ENCODE assay signal across 10 cellular contexts in genomic region chr7:102466097-102466496, GRCh38. TPM values are rescaled to one million over a fixed set of nuclear protein-coding genes. Genes with fewer than 3 reads are reported as not detected.
A peak's percentile ranks its signal among the peaks of the same experiment; 100 is the strongest.
DNase-seq lines count a peak whose midpoint lies in the region; ATAC-seq, FAIRE-seq and TF ChIP-seq lines count a peak whose summit lies in the region.
"Had no signal": no experiment of that assay in that cellular context is flagged by ENCODE, and none has a peak within 500 bp of the region (broad histone marks: within the 10 kb centered on the region; RNA-seq: fewer than 3 reads in every experiment).

No MANE protein-coding gene starts in this region.

- CTCF ChIA-PET in GM12878 (lab: Yijun Ruan, JAX), result interaction anchor here (0.6 to 7.0 kb wide), 11 partner anchors 10 to 914 kb away, joined by 3 to 94 read pairs (median 8); partner anchors contain the start of gene PRKRIP1

- H3K4me1 ChIP-seq in GM12878 (ENCODE audit: control insufficient read depth, insufficient read depth, low read length) (peaks cover 15% of the 10 kb centered on the region), muscle layer of duodenum (ENCODE audit: control insufficient read depth in 1 of 2, insufficient read depth in 2 of 2, low read length in 2 of 2) (peaks cover 6 to 24% of the 10 kb centered on the region in 2 donors), upper lobe of left lung (peaks cover 12 to 40% (median 18%) of the 10 kb centered on the region in 4 donors)

- intact Hi-C loops in GM12878 (cut with micrococcal nuclease; ENCODE audit: unreplicated experiment), result loop anchor here (5.0 kb wide), 1 partner anchor 179 kb away; the partner anchor contains the start of gene SH2B2

- RAD21 ChIA-PET in GM12878 (lab: Charles Lee; ENCODE audit: unreplicated experiment), result interaction anchor here (0.6 to 2.2 kb wide), 10 partner anchors 9 to 423 kb away, joined by 3 to 9 read pairs (median 4); partner anchors contain the start of gene ORAI2

- ATAC-seq in GM12878 (no peak), upper lobe of left lung (ENCODE audit: low FRiP score in 2 of 2) (no peak), GM21723 (IDR thresholded peaks at IDR 0.05; ENCODE audit: unreplicated experiment) (no peak)

- in situ Hi-C loops in GM12878 (cut with MboI), result no loop called here

- H4K20me1 ChIP-seq in GM12878 (ENCODE audit: control insufficient read depth, insufficient read depth), result no peaks in the 10 kb centered on the region

- H3K36me3 ChIP-seq in GM12878 (ENCODE audit: control insufficient read depth in 2 of 2, insufficient read depth in 2 of 2, low read length in 1 of 2) (peaks cover 0 to 10% of the 10 kb centered on the region in 2 experiments; a peak in 3 of 4 replicates), muscle layer of duodenum (ENCODE audit: control insufficient read depth in 1 of 2, insufficient read depth in 2 of 2, low read length in 2 of 2) (peaks cover 0 to 13% of the 10 kb centered on the region in 2 donors), upper lobe of left lung (peaks cover 0 to 31% (median 12%) of the 10 kb centered on the region in 4 donors)

- no peak for FAIRE-seq in GM12878 (lab: Jason Lieb, UNC)

- WGBS in GM12878 (ENCODE audit: insufficient coverage, insufficient replicate concordance, low lambda C conversion rate, missing lambda C conversion rate), result 67% methylated on average over 7 of the region's 7 CpGs
- 92 to 94% methylated on average over 7 of the region's 7 CpGs for WGBS in upper lobe of left lung, 2 donors

- TF ChIP-seq CTCF in AG10803 (conservative IDR thresholded peaks at IDR 0.05; ENCODE audit: low read length) (no peak), HFF-Myc (IDR thresholded peaks at IDR 0.05; ENCODE audit: low read depth, low read length, missing control alignments) (no peak), GM12878 (IDR thresholded peaks at IDR 0.05 in 2 of 3, conservative IDR thresholded peaks at IDR 0.05 in 1 of 3; ENCODE audit: control insufficient read depth in 2 of 3, extremely low read depth in 1 of 3, insufficient read depth in 1 of 3, low read depth in 3 of 3, low read length in 3 of 3) (no peak), upper lobe of left lung (IDR thresholded peaks at IDR 0.05) (no peak)

- H3K27me3 ChIP-seq in GM12878 (replicated peaks in 1 of 2; ENCODE audit: control insufficient read depth in 2 of 2, insufficient read depth in 2 of 2, low read length in 1 of 2) (no peaks in the 10 kb centered on the region), muscle layer of duodenum (ENCODE audit: low read depth, low read length) (no peaks in the 10 kb centered on the region), upper lobe of left lung (no peaks in the 10 kb centered on the region)

- no peak for DNase-seq in AG10803 (ENCODE audit: low read depth)
- no peak for DNase-seq in HFF-Myc (ENCODE audit: extremely low read depth, low read depth)
- no peak for DNase-seq in GM12878 (ENCODE audit: low read depth, low spot score)
- no peak for DNase-seq in upper lobe of left lung
- no peak for DNase-seq in hypothalamus (lab: John Stamatoyannopoulos, UW)
- no peak for DNase-seq in NK-92 treated with Interleukin-12 subunit alpha and Interleukin-12 subunit beta, amount 100 ng/mL, for 24 hours (lab: John Stamatoyannopoulos, UW)
- DNase-seq: GF-D8 had no signal

- peak overlapping the region; percentile 92 for H3K4me2 ChIP-seq in GM12878 (ENCODE audit: control insufficient read depth, insufficient read depth)

- no peak overlapping the region for H2AFZ ChIP-seq in GM12878 (ENCODE audit: control insufficient read depth, low read depth, low read length)

- H3K27ac ChIP-seq in GM12878 (ENCODE audit: control insufficient read depth, insufficient read depth), result no peak overlapping the region
- H3K27ac ChIP-seq in muscle layer of duodenum (ENCODE audit: low read length), result no peak overlapping the region
- H3K27ac ChIP-seq in upper lobe of left lung, result no peak overlapping the region
- H3K27ac ChIP-seq: epithelial cell of prostate had no signal

- H3K9ac ChIP-seq in GM12878 (ENCODE audit: control insufficient read depth, insufficient read depth, low read length), result no peak overlapping the region

- H3K4me3 ChIP-seq in AG10803 (ENCODE audit: low read length) (peak overlapping the region; percentile 99), HFF-Myc (replicated peaks; ENCODE audit: low read depth, low read length) (peak overlapping the region; percentile 100), GM12878 (peak overlapping the region; percentile 93), muscle layer of duodenum (ENCODE audit: low read depth in 1 of 2, low read length in 2 of 2) (peak overlapping the region; percentile 82 to 100), upper lobe of left lung (peak overlapping the region in 2 of 4 donors; percentile 78 to 92)

- SMC1A ChIA-PET in GM12878 (lab: Charles Lee; ENCODE audit: uncharacterized antibody, unreplicated experiment), result interaction anchor here (0.7 to 3.7 kb wide), 12 partner anchors 25 to 177 kb away, joined by 3 to 32 read pairs (median 4); partner anchors contain the start of gene PRKRIP1

- TF ChIP-seq EP300 in GM12878 (IDR thresholded peaks at IDR 0.05; ENCODE audit: borderline replicate concordance in 1 of 2, control insufficient read depth in 1 of 2, low read depth in 2 of 2, low read length in 2 of 2) (no peak), upper lobe of left lung (IDR thresholded peaks at IDR 0.05) (no peak)

- no peak for TF ChIP-seq RAD21 in GM12878 (IDR thresholded peaks at IDR 0.05; ENCODE audit: insufficient read depth, low read depth, low read length)

- BruUV-seq in GM12878 (replicated peaks; lab: Mats Ljungman, UMichigan), result no TSS peak

- TF ChIP-seq POLR2A in GM12878 (IDR thresholded peaks at IDR 0.05; ENCODE audit: low read depth, low read length) (no peak), upper lobe of left lung (IDR thresholded peaks at IDR 0.05) (no peak)

- H3K9me3 ChIP-seq in GM12878 (replicated peaks; ENCODE audit: control insufficient read depth, insufficient read depth, low read length) (no peaks in the 10 kb centered on the region), muscle layer of duodenum (ENCODE audit: control insufficient read depth in 1 of 2, low read length in 2 of 2) (no peaks in the 10 kb centered on the region), upper lobe of left lung (no peaks in the 10 kb centered on the region)

- peaks cover 33% of the 10 kb centered on the region for H3K79me2 ChIP-seq in GM12878 (ENCODE audit: control insufficient read depth, insufficient read depth, low read length)

- POLR2A ChIA-PET in GM12878 (lab: Charles Lee), result interaction anchor here (0.5 to 2.4 kb wide), 9 partner anchors 16 to 417 kb away, joined by 3 to 9 read pairs (median 5); no protein-coding TSS in a partner anchor

RNA-seq across cellular contexts. Expression of gene LRWD1, which starts 1.3 kb away (rescaled TPM):
- 14.5 and 20.6 TPM in 2 replicates for total RNA-seq in GM12878 (2013; cell fraction: nucleolus; rRNA removed)
- total RNA-seq in GM12878 (2014; rRNA removed) (22.1 and 26.3 TPM in 2 replicates), GM12878 (2014; rRNA removed; fragmentation: Illumina TruSeq; extraction: Trizol) (21.5 and 26.0 TPM in 2 replicates), GM12878 (2021) (52.3 and 53.3 TPM in 2 replicates), upper lobe of left lung (10 to 100 TPM; 13.2 to 33.8 (median 31.6) TPM)
- 7.6 TPM for polyA plus RNA-seq in GM12878 (2011; ENCODE audit: low read depth)
- polyA plus RNA-seq in GM12878 (2011; rRNA removed) (10.3 and 22.4 TPM in 2 replicates), GM12878 (2014; fragmentation: Illumina TruSeq; extraction: Trizol) (6.1 and 18.2 TPM in 2 replicates), GM12878 (2014; fragmentation: Nextera tagmentation; extraction: Ambion mirVana) (1 to 10 TPM in 1 of 2 experiments, under 1 TPM in 1; 0.40 to 2.0 TPM), GM12878 (2014; rRNA removed) (64.4 and 72.4 TPM in 2 replicates), GM12878 (2016; fragmentation: Nextera tagmentation; extraction: Ambion mirVana) (10 to 100 TPM; 54.8 to 57.1 TPM)
- polyA plus RNA-seq in GM12878 (2011; cell fraction: cytosol; rRNA removed), result 31.1 and 46.1 TPM in 2 replicates
- 48.4 and 79.5 TPM in 2 replicates for polyA plus RNA-seq in GM12878 (2011; cell fraction: nucleus; rRNA removed)
- polyA plus RNA-seq in GM12878 (2012), result 14.6 and 16.7 TPM in 2 replicates
- 18.4 and 27.2 TPM in 2 replicates for polyA minus RNA-seq in GM12878 (2011; rRNA and poly(A)+ RNA removed)
- polyA minus RNA-seq in GM12878 (2011; cell fraction: cytosol; rRNA and poly(A)+ RNA removed), result 13.2 and 19.0 TPM in 2 replicates
- polyA minus RNA-seq in GM12878 (2011; cell fraction: nucleus; rRNA and poly(A)+ RNA removed), result 14.1 and 29.3 TPM in 2 replicates

RNA-seq across cellular contexts. Expression of gene ALKBH4, which starts 1.4 kb away (rescaled TPM):
- total RNA-seq in GM12878 (2013; cell fraction: nucleolus; rRNA removed), result 7.4 and 13.0 TPM in 2 replicates
- total RNA-seq in GM12878 (2014; rRNA removed) (14.6 and 16.9 TPM in 2 replicates), GM12878 (2014; rRNA removed; fragmentation: Illumina TruSeq; extraction: Trizol) (5.6 and 6.1 TPM in 2 replicates), GM12878 (2021) (11.9 and 14.8 TPM in 2 replicates), upper lobe of left lung (10 to 100 TPM; 10.4 to 34.2 (median 18.2) TPM)
- 2.5 TPM for polyA plus RNA-seq in GM12878 (2011; ENCODE audit: low read depth)
- polyA plus RNA-seq in GM12878 (2011; rRNA removed) (2.2 and 4.7 TPM in 2 replicates), GM12878 (2014; fragmentation: Illumina TruSeq; extraction: Trizol) (3.1 and 4.4 TPM in 2 replicates), GM12878 (2014; fragmentation: Nextera tagmentation; extraction: Ambion mirVana) (1 to 10 TPM; 4.1 to 9.1 TPM), GM12878 (2014; rRNA removed) (14.8 and 16.4 TPM in 2 replicates), GM12878 (2016; fragmentation: Nextera tagmentation; extraction: Ambion mirVana) (10 to 100 TPM; 13.6 to 15.7 TPM)
- polyA plus RNA-seq in GM12878 (2011; cell fraction: cytosol; rRNA removed), result 7.6 and 12.6 TPM in 2 replicates
- polyA plus RNA-seq in GM12878 (2011; cell fraction: nucleus; rRNA removed), result 3.2 and 5.7 TPM in 2 replicates
- 7.5 and 7.6 TPM in 2 replicates for polyA plus RNA-seq in GM12878 (2012)
- 1.8 and 2.9 TPM in 2 replicates for polyA minus RNA-seq in GM12878 (2011; rRNA and poly(A)+ RNA removed)
- 1.2 and 3.3 TPM in 2 replicates for polyA minus RNA-seq in GM12878 (2011; cell fraction: cytosol; rRNA and poly(A)+ RNA removed)
- polyA minus RNA-seq in GM12878 (2011; cell fraction: nucleus; rRNA and poly(A)+ RNA removed), result 2.4 and 4.1 TPM in 2 replicates

RNA-seq across cellular contexts. Expression of gene POLR2J, which starts 12.6 kb away (rescaled TPM):
- total RNA-seq in GM12878 (2013; cell fraction: nucleolus; rRNA removed), result 18.6 and 25.8 TPM in 2 replicates
- total RNA-seq in GM12878 (2014; rRNA removed) (66.3 and 73.5 TPM in 2 replicates), GM12878 (2014; rRNA removed; fragmentation: Illumina TruSeq; extraction: Trizol) (73.8 and 78.0 TPM in 2 replicates), GM12878 (2021) (47.8 and 49.2 TPM in 2 replicates), upper lobe of left lung (10 to 100 TPM; 15.2 to 37.1 (median 26.6) TPM)
- 14.7 TPM for polyA plus RNA-seq in GM12878 (2011; ENCODE audit: low read depth)
- polyA plus RNA-seq in GM12878 (2011; rRNA removed) (39.8 and 76.8 TPM in 2 replicates), GM12878 (2014; fragmentation: Illumina TruSeq; extraction: Trizol) (83.8 and 119 TPM in 2 replicates), GM12878 (2014; fragmentation: Nextera tagmentation; extraction: Ambion mirVana) (10 to 100 TPM; 16.4 to 43.4 TPM), GM12878 (2014; rRNA removed) (99.6 and 105 TPM in 2 replicates), GM12878 (2016; fragmentation: Nextera tagmentation; extraction: Ambion mirVana) (100 to 1,000 TPM; 110 to 116 TPM)
- polyA plus RNA-seq in GM12878 (2011; cell fraction: cytosol; rRNA removed), result 90.1 and 134 TPM in 2 replicates
- 55.3 and 57.1 TPM in 2 replicates for polyA plus RNA-seq in GM12878 (2011; cell fraction: nucleus; rRNA removed)
- polyA plus RNA-seq in GM12878 (2012), result 68.0 and 85.8 TPM in 2 replicates
- 16.8 and 42.1 TPM in 2 replicates for polyA minus RNA-seq in GM12878 (2011; rRNA and poly(A)+ RNA removed)
- polyA minus RNA-seq in GM12878 (2011; cell fraction: cytosol; rRNA and poly(A)+ RNA removed), result 11.5 and 15.6 TPM in 2 replicates
- polyA minus RNA-seq in GM12878 (2011; cell fraction: nucleus; rRNA and poly(A)+ RNA removed), result 67.7 and 94.0 TPM in 2 replicates

RNA-seq across cellular contexts. Expression of gene ORAI2, which starts 32.7 kb away (rescaled TPM):
- total RNA-seq in GM12878 (2013; cell fraction: nucleolus; rRNA removed), result 58.5 and 75.7 TPM in 2 replicates
- total RNA-seq in GM12878 (2014; rRNA removed) (47.4 and 57.8 TPM in 2 replicates), GM12878 (2014; rRNA removed; fragmentation: Illumina TruSeq; extraction: Trizol) (18.8 and 19.7 TPM in 2 replicates), GM12878 (2021) (76.0 and 76.2 TPM in 2 replicates), upper lobe of left lung (10 to 100 TPM in 5 of 6 donors, 1 to 10 TPM in 1; 9.4 to 35.2 (median 30.5) TPM)
- polyA plus RNA-seq in GM12878 (2011; ENCODE audit: low read depth), result 13.3 TPM
- polyA plus RNA-seq in GM12878 (2011; rRNA removed) (19.8 and 35.9 TPM in 2 replicates), GM12878 (2014; fragmentation: Illumina TruSeq; extraction: Trizol) (6.7 and 18.0 TPM in 2 replicates), GM12878 (2014; fragmentation: Nextera tagmentation; extraction: Ambion mirVana) (1 to 10 TPM; 5.8 to 8.0 TPM), GM12878 (2014; rRNA removed) (72.6 and 75.6 TPM in 2 replicates), GM12878 (2016; fragmentation: Nextera tagmentation; extraction: Ambion mirVana) (100 to 1,000 TPM in 1 of 2 experiments, 10 to 100 TPM in 1; 85.0 to 111 TPM)
- 93.9 and 138 TPM in 2 replicates for polyA plus RNA-seq in GM12878 (2011; cell fraction: cytosol; rRNA removed)
- polyA plus RNA-seq in GM12878 (2011; cell fraction: nucleus; rRNA removed), result 24.8 and 48.1 TPM in 2 replicates
- 39.8 and 46.0 TPM in 2 replicates for polyA plus RNA-seq in GM12878 (2012)
- polyA minus RNA-seq in GM12878 (2011; rRNA and poly(A)+ RNA removed), result 68.1 and 120 TPM in 2 replicates
- polyA minus RNA-seq in GM12878 (2011; cell fraction: cytosol; rRNA and poly(A)+ RNA removed), result 36.6 and 53.6 TPM in 2 replicates
- polyA minus RNA-seq in GM12878 (2011; cell fraction: nucleus; rRNA and poly(A)+ RNA removed), result 9.7 and 27.0 TPM in 2 replicates

RNA-seq across cellular contexts. Expression of gene RASA4B, which starts 51.5 kb away (rescaled TPM):
- total RNA-seq in GM12878 (2013; cell fraction: nucleolus; rRNA removed), result 39.4 and 41.8 TPM in 2 replicates
- total RNA-seq in GM12878 (2014; rRNA removed), result 8.1 and 12.1 TPM in 2 replicates
- 5.4 and 5.8 TPM in 2 replicates for total RNA-seq in GM12878 (2014; rRNA removed; fragmentation: Illumina TruSeq; extraction: Trizol)
- 12.7 and 14.8 TPM in 2 replicates for total RNA-seq in GM12878 (2021)
- polyA plus RNA-seq in GM12878 (2011; ENCODE audit: low read depth), result 2.2 TPM
- 2.7 and 5.2 TPM in 2 replicates for polyA plus RNA-seq in GM12878 (2011; rRNA removed)
- 7.3 and 9.4 TPM in 2 replicates for polyA plus RNA-seq in GM12878 (2011; cell fraction: cytosol; rRNA removed)
- 33.0 and 37.5 TPM in 2 replicates for polyA plus RNA-seq in GM12878 (2011; cell fraction: nucleus; rRNA removed)
- 12.7 and 17.1 TPM in 2 replicates for polyA plus RNA-seq in GM12878 (2012)
- polyA plus RNA-seq in GM12878 (2014; fragmentation: Illumina TruSeq; extraction: Trizol), result 0.73 and 6.2 TPM in 2 replicates
- under 1 TPM; 0.10 to 0.31 TPM for polyA plus RNA-seq in GM12878 (2014; fragmentation: Nextera tagmentation; extraction: Ambion mirVana)
- polyA plus RNA-seq in GM12878 (2014; rRNA removed), result 16.4 and 18.8 TPM in 2 replicates
- 1 to 10 TPM; 6.5 TPM for polyA plus RNA-seq in GM12878 (2016; fragmentation: Nextera tagmentation; extraction: Ambion mirVana)
- polyA minus RNA-seq in GM12878 (2011; rRNA and poly(A)+ RNA removed), result 7.0 and 7.8 TPM in 2 replicates
- polyA minus RNA-seq in GM12878 (2011; cell fraction: cytosol; rRNA and poly(A)+ RNA removed), result 2.7 and 3.3 TPM in 2 replicates
- 7.0 and 10.6 TPM in 2 replicates for polyA minus RNA-seq in GM12878 (2011; cell fraction: nucleus; rRNA and poly(A)+ RNA removed)
- total RNA-seq in upper lobe of left lung, result 10 to 100 TPM in 4 of 6 donors, 1 to 10 TPM in 2; 4.8 to 31.6 (median 22.3) TPM
